Comparison of ENCODE assay signal across 8 cellular contexts in the genomic region with DNA sequence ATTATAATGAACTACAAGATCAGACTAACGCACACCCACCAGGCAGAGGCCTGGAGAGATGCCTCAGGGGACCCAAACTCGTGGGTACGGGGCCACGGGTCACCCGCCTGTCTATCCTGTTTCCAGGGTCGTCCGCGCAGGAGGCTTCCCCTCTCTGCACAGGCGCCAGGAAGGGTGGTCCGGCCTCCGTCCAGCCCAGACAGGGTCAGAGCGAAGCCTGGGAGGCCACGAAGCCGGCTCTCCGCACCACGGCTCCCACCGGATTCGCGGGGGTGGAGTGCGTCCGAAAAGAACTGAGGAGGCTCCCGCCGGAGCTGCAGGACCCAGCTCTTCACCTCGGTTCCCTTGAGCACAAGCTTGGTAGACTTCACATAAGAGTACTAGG.
DNase-seq lines count a peak whose midpoint lies in the region; ATAC-seq, FAIRE-seq and TF ChIP-seq lines count a peak whose summit lies in the region.
"Not testable (repeated sequence)": the region's sequence is repeated elsewhere in the genome, so short reads cannot be mapped to it uniquely, and the experiment has no call there.

No MANE protein-coding gene starts in this region.

- in situ Hi-C loops in astrocyte of the spinal cord (cut with HindIII; ENCODE audit: low sequenced_read_pairs): not testable (repeated sequence)

- DNase-seq in activated CD4-positive, alpha-beta T cell treated with anti-CD3 and anti-CD28 coated beads, Interleukin-2, amount 10 ng/mL, durations not matched to agents 24 days and 14 days; astrocyte of the spinal cord (ENCODE audit: low read depth, low spot score); epithelial cell of prostate (ENCODE audit: low read depth, low spot score); tibial artery: not testable (repeated sequence)
- DNase-seq in kidney (peak; percentile 56), posterior vena cava (ENCODE audit: low spot score) (peak; percentile 42)

- H3K4me3 ChIP-seq in astrocyte of the spinal cord (ENCODE audit: low read depth, low read length) (peak overlapping the region; percentile 26), kidney (ENCODE audit: low read length in 2 of 2) (peak overlapping the region in 1 of 2 donors; percentile 61), tibial artery (peak overlapping the region; percentile 47 to 56)

- not testable (repeated sequence) for H3K36me3 Mint-ChIP-seq in activated CD4-positive, alpha-beta T cell treated with anti-CD3 and anti-CD28 coated beads, Interleukin-2, amount 10 ng/mL, durations not matched to agents 24 days and 14 days (ENCODE audit: low read depth)

- H3K9me3 ChIP-seq in kidney (ENCODE audit: control insufficient read depth in 1 of 2, low read length in 2 of 2); tibial artery: not testable (repeated sequence)

- peak overlapping the region; percentile 55 for H3K4me3 Mint-ChIP-seq in activated CD4-positive, alpha-beta T cell treated with anti-CD3 and anti-CD28 coated beads, Interleukin-2, amount 10 ng/mL, durations not matched to agents 24 days and 14 days

- not testable (repeated sequence) for H3K4me1 ChIP-seq in kidney (ENCODE audit: control insufficient read depth in 1 of 2, insufficient read depth in 1 of 2, low read depth in 1 of 2, low read length in 2 of 2); tibial artery

- not testable (repeated sequence) for H3K4me1 Mint-ChIP-seq in activated CD4-positive, alpha-beta T cell treated with anti-CD3 and anti-CD28 coated beads, Interleukin-2, amount 10 ng/mL, durations not matched to agents 24 days and 14 days

- H3K9ac ChIP-seq in kidney (ENCODE audit: low read length in 2 of 2): not testable (repeated sequence)

- H3K27ac ChIP-seq in C4-2B (peak overlapping the region; percentile 72), epithelial cell of prostate (peak overlapping the region; percentile 27), tibial artery (peak overlapping the region in 1 of 2 donors; percentile 54)
- not testable (repeated sequence) for H3K27ac ChIP-seq in kidney (ENCODE audit: low read depth in 2 of 2, low read length in 2 of 2)

- FAIRE-seq in kidney (lab: Jason Lieb, UNC): not testable (repeated sequence)

- H3K9me3 Mint-ChIP-seq in activated CD4-positive, alpha-beta T cell treated with anti-CD3 and anti-CD28 coated beads, Interleukin-2, amount 10 ng/mL, durations not matched to agents 24 days and 14 days: peaks cover 18% of the 10 kb centered on the region

- ATAC-seq in HG03354 (IDR thresholded peaks at IDR 0.05; ENCODE audit: poor library complexity, severe bottlenecking, unreplicated experiment): peak; percentile 23

- intact Hi-C loops in activated CD4-positive, alpha-beta T cell treated with anti-CD3 and anti-CD28 coated beads, Interleukin-2, amount 10 ng/mL, durations not matched to agents 24 days and 14 days (cut with micrococcal nuclease); kidney (cut with DNase I); posterior vena cava (cut with DNase I); tibial artery (cut with DNase I; ENCODE audit: low total_unique reads): not testable (repeated sequence)

- not testable (repeated sequence) for H3K27me3 Mint-ChIP-seq in activated CD4-positive, alpha-beta T cell treated with anti-CD3 and anti-CD28 coated beads, Interleukin-2, amount 10 ng/mL, durations not matched to agents 24 days and 14 days

- not testable (repeated sequence) for H3K36me3 ChIP-seq in kidney (ENCODE audit: control insufficient read depth in 1 of 2, insufficient read depth in 2 of 2, low read length in 2 of 2); tibial artery

- not testable (repeated sequence) for H3K27ac Mint-ChIP-seq in activated CD4-positive, alpha-beta T cell treated with anti-CD3 and anti-CD28 coated beads, Interleukin-2, amount 10 ng/mL, durations not matched to agents 24 days and 14 days

- TF ChIP-seq CTCF in C4-2B (conservative IDR thresholded peaks at IDR 0.05); astrocyte of the spinal cord (IDR thresholded peaks at IDR 0.05; ENCODE audit: low read depth, low read length); kidney (IDR thresholded peaks at IDR 0.05; ENCODE audit: borderline replicate concordance, extremely low read depth, insufficient read depth); tibial artery (IDR thresholded peaks at IDR 0.05): not testable (repeated sequence)

- not testable (repeated sequence) for H3K27me3 ChIP-seq in tibial artery
